15 cellular contexts compared by ENCODE assay signal in genomic region chr6:158626360-158627167, GRCh38. TPM values are rescaled to one million over a fixed set of nuclear protein-coding genes. Genes with fewer than 3 reads are reported as not detected.
DNase-seq lines count a peak whose midpoint lies in the region; ATAC-seq and TF ChIP-seq lines count a peak whose summit lies in the region.
"Had no signal": no experiment of that assay in that cellular context is flagged by ENCODE, and none has a peak within 500 bp of the region (broad histone marks: within the 10 kb centered on the region; RNA-seq: fewer than 3 reads in every experiment).

No MANE protein-coding gene starts in this region.

- H3K4me1 Mint-ChIP-seq in CD4-positive, alpha-beta T cell (ENCODE audit: low read depth): peaks cover 15% of the 10 kb centered on the region
- peaks cover 7% of the 10 kb centered on the region for H3K4me1 Mint-ChIP-seq in activated naive CD8-positive, alpha-beta T cell treated with anti-CD3 and anti-CD28 coated beads, Interleukin-2, amount 50 U/mL, for 24 hours
- H3K4me1 Mint-ChIP-seq in natural killer cell: peaks cover 42 to 47% of the 10 kb centered on the region in 2 donors

- DNase-seq in CD4-positive, alpha-beta T cell: no peak
- peak; percentile 23 for DNase-seq in H7
- no peak for DNase-seq in activated naive CD8-positive, alpha-beta T cell treated with anti-CD3 and anti-CD28 coated beads, Interleukin-2, amount 50 U/mL, for 24 hours
- no peak for DNase-seq in natural killer cell
- no peak for DNase-seq in DMS53 treated with DMSO at 0.1 percent for 48 hours (lab: John Stamatoyannopoulos, UW; ENCODE audit: unreplicated experiment)
- DNase-seq in spleen: no peak
- DNase-seq: EL, KBM-7, mucosa of descending colon, NCI-H1105, psoas muscle, upper lobe of left lung had no signal

- H3K27me3 Mint-ChIP-seq in CD4-positive, alpha-beta T cell: no peaks in the 10 kb centered on the region
- H3K27me3 Mint-ChIP-seq in activated naive CD8-positive, alpha-beta T cell treated with anti-CD3 and anti-CD28 coated beads, Interleukin-2, amount 50 U/mL, for 24 hours: no peaks in the 10 kb centered on the region
- no peaks in the 10 kb centered on the region for H3K27me3 Mint-ChIP-seq in natural killer cell (ENCODE audit: low read depth in 2 of 2)

- H3K4me1 ChIP-seq in spleen: peaks cover 0 to 20% (median 10%) of the 10 kb centered on the region in 6 donors

- POLR2A ChIA-PET in CD4-positive, alpha-beta T cell (lab: Charles Lee): no interaction called here

- H3K36me3 Mint-ChIP-seq in CD4-positive, alpha-beta T cell (ENCODE audit: low read depth): peaks cover 83% of the 10 kb centered on the region
- peaks cover 47% of the 10 kb centered on the region for H3K36me3 Mint-ChIP-seq in activated naive CD8-positive, alpha-beta T cell treated with anti-CD3 and anti-CD28 coated beads, Interleukin-2, amount 50 U/mL, for 24 hours (ENCODE audit: low read depth)
- H3K36me3 Mint-ChIP-seq in natural killer cell: peaks cover 20% of the 10 kb centered on the region

- intact Hi-C loops in CD4-positive, alpha-beta T cell (cut with DNase I, micrococcal nuclease): no loop called here
- intact Hi-C loops in natural killer cell (cut with micrococcal nuclease) (no loop called here), spleen (cut with DNase I; ENCODE audit: low total_unique reads) (no loop called here)

- H3K9me3 Mint-ChIP-seq in CD4-positive, alpha-beta T cell: no peaks in the 10 kb centered on the region
- no peaks in the 10 kb centered on the region for H3K9me3 Mint-ChIP-seq in activated naive CD8-positive, alpha-beta T cell treated with anti-CD3 and anti-CD28 coated beads, Interleukin-2, amount 50 U/mL, for 24 hours
- peaks cover 4 to 6% of the 10 kb centered on the region in 2 donors for H3K9me3 Mint-ChIP-seq in natural killer cell

- H3K4me3 ChIP-seq in H7 (ENCODE audit: insufficient read depth, low read depth, low read length): no peak overlapping the region
- no peak overlapping the region for H3K4me3 ChIP-seq in spleen
- H3K4me3 ChIP-seq: BLaER1 treated with 17β-estradiol and CSF1 and Interleukin-3, amounts not matched to agents 10 nM and 100 nM; mucosa of descending colon; psoas muscle; SK-N-MC; upper lobe of left lung had no signal

- CTCF ChIA-PET in CD4-positive, alpha-beta T cell (lab: Charles Lee): interaction anchor here (1.3 to 5.5 kb wide), 2 partner anchors 34 to 64 kb away, joined by 3 to 21 read pairs; no protein-coding TSS in a partner anchor

- H3K27ac Mint-ChIP-seq in CD4-positive, alpha-beta T cell: peak overlapping the region; percentile 19
- peak overlapping the region; percentile 10 for H3K27ac Mint-ChIP-seq in activated naive CD8-positive, alpha-beta T cell treated with anti-CD3 and anti-CD28 coated beads, Interleukin-2, amount 50 U/mL, for 24 hours
- H3K27ac Mint-ChIP-seq in natural killer cell: peak overlapping the region; percentile 82 to 90

- H3K9me3 ChIP-seq in CD4-positive, alpha-beta T cell (ENCODE audit: control insufficient read depth, low read length): no peaks in the 10 kb centered on the region
- no peaks in the 10 kb centered on the region for H3K9me3 ChIP-seq in spleen
- H3K9me3 ChIP-seq: BLaER1 treated with 17β-estradiol and CSF1 and Interleukin-3, amounts not matched to agents 10 nM and 100 nM; mucosa of descending colon; psoas muscle; upper lobe of left lung had no signal

- no peak for TF ChIP-seq CTCF in CD4-positive, alpha-beta T cell (IDR thresholded peaks at IDR 0.05)
- TF ChIP-seq CTCF in natural killer cell (IDR thresholded peaks at IDR 0.05) (no peak), spleen (IDR thresholded peaks at IDR 0.05 in 8 of 11, conservative IDR thresholded peaks at IDR 0.05 in 3 of 11) (no peak)

- WGBS in spleen, 5 donors: 89 to 93% (median 92%) methylated on average over 6 of the region's 6 CpGs

- H3K4me3 Mint-ChIP-seq in CD4-positive, alpha-beta T cell: no peak overlapping the region
- H3K4me3 Mint-ChIP-seq in activated naive CD8-positive, alpha-beta T cell treated with anti-CD3 and anti-CD28 coated beads, Interleukin-2, amount 50 U/mL, for 24 hours: no peak overlapping the region
- no peak overlapping the region for H3K4me3 Mint-ChIP-seq in natural killer cell

- no peak for TF ChIP-seq POLR2A in spleen (IDR thresholded peaks at IDR 0.05)

- H3K36me3 ChIP-seq in H7 (replicated peaks; ENCODE audit: control insufficient read depth, insufficient read depth, low read length): peaks cover 17% of the 10 kb centered on the region
- H3K36me3 ChIP-seq in spleen: peaks cover 0 to 100% (median 47%) of the 10 kb centered on the region in 6 donors

- no peak for ATAC-seq in CD4-positive, alpha-beta T cell (ENCODE audit: poor library complexity)
- ATAC-seq in activated naive CD8-positive, alpha-beta T cell treated with anti-CD3 and anti-CD28 coated beads, Interleukin-2, amount 50 U/mL, for 24 hours: peak; percentile 11
- ATAC-seq in natural killer cell: peak; percentile 44 to 52 (median 50)
- ATAC-seq in SK-N-SH treated with all-trans-retinoic acid at 6 μM for 48 hours: no peak
- ATAC-seq: mucosa of descending colon, psoas muscle had no signal

- no peaks in the 10 kb centered on the region for H3K27me3 ChIP-seq in CD4-positive, alpha-beta T cell (ENCODE audit: control insufficient read depth, insufficient read depth, low read length)
- H3K27me3 ChIP-seq in H7 (ENCODE audit: control insufficient read depth, insufficient read depth, low read length) (no peaks in the 10 kb centered on the region), spleen (replicated peaks in 1 of 7) (no peaks in the 10 kb centered on the region)
- H3K27me3 ChIP-seq: BLaER1 treated with 17β-estradiol and CSF1 and Interleukin-3, amounts not matched to agents 10 nM and 100 nM; upper lobe of left lung had no signal

- no peak overlapping the region for H3K27ac ChIP-seq in CD4-positive, alpha-beta T cell (ENCODE audit: low read depth, low read length)
- peak overlapping the region in 1 of 8 donors; percentile 59 for H3K27ac ChIP-seq in spleen
- H3K27ac ChIP-seq: BLaER1 treated with 17β-estradiol and CSF1 and Interleukin-3, amounts not matched to agents 10 nM and 100 nM; psoas muscle; SK-N-MC; upper lobe of left lung had no signal

TF ChIP-seq in SK-N-SH treated with all-trans-retinoic acid at 6 μM for 48 hours, 23 proteins besides CTCF, POLR2A, EP300 and RAD21:
- TF ChIP-seq ZC3H10 (CRISPR knock-in tag; IDR thresholded peaks at IDR 0.05): no peak
- TF ChIP-seq PPARA (CRISPR knock-in tag; IDR thresholded peaks at IDR 0.05; ENCODE audit: borderline replicate concordance): no peak
- TF ChIP-seq TCF4 (CRISPR knock-in tag; IDR thresholded peaks at IDR 0.05; ENCODE audit: borderline replicate concordance): no peak
- TF ChIP-seq ESRRG (CRISPR knock-in tag; IDR thresholded peaks at IDR 0.05): no peak
- TF ChIP-seq ZNF70 (CRISPR knock-in tag; IDR thresholded peaks at IDR 0.05): no peak
- no peak for TF ChIP-seq ZNF565 (CRISPR knock-in tag; conservative IDR thresholded peaks at IDR 0.05; ENCODE audit: low read depth)
- no peak for TF ChIP-seq TOX (CRISPR knock-in tag; IDR thresholded peaks at IDR 0.05; ENCODE audit: borderline replicate concordance)
- no peak for TF ChIP-seq ISL1 (CRISPR knock-in tag; IDR thresholded peaks at IDR 0.05)
- no peak for TF ChIP-seq CREB5 (CRISPR knock-in tag; IDR thresholded peaks at IDR 0.05; ENCODE audit: low read depth)

RNA-seq across cellular contexts. Expression of gene DYNLT1, which starts 18.0 kb away (rescaled TPM):
- total RNA-seq in CD4-positive, alpha-beta T cell: 100 to 1,000 TPM; 170 to 182 TPM
- total RNA-seq in H7 (2014; rRNA removed; shearing (Covaris generic)): 59.9 and 67.6 TPM in 2 replicates
- total RNA-seq in natural killer cell: 100 to 1,000 TPM in 1 of 3 donors, 10 to 100 TPM in 2; 85.7 to 106 (median 86.8) TPM
- 10 to 100 TPM; 61.3 to 91.3 (median 71.3) TPM for total RNA-seq in spleen
- 100 to 1,000 TPM in 2 of 3 donors, 10 to 100 TPM in 1; 81.8 to 131 (median 126) TPM for polyA plus RNA-seq in spleen

RNA-seq across cellular contexts. Expression of gene SYTL3, which starts 23.3 kb away (rescaled TPM):
- 10 to 100 TPM; 41.2 to 42.7 TPM for total RNA-seq in CD4-positive, alpha-beta T cell
- total RNA-seq in H7 (2014; rRNA removed; shearing (Covaris generic)): 0.74 and 1.2 TPM in 2 replicates
- total RNA-seq in natural killer cell: 100 to 1,000 TPM in 1 of 3 donors, 10 to 100 TPM in 2; 84.1 to 143 (median 89.0) TPM
- total RNA-seq in spleen: 10 to 100 TPM; 13.2 to 48.3 (median 19.5) TPM
- polyA plus RNA-seq in spleen: 1 to 10 TPM; 5.9 to 8.5 (median 6.4) TPM

Comparison
In these comparisons a context has a peak if more than half of its experiments do, and no peak if none do; other contexts are left out.
1. ATAC-seq: peak in activated naive CD8-positive, alpha-beta T cell treated with anti-CD3 and anti-CD28 coated beads, Interleukin-2, amount 50 U/mL, for 24 hours (single experiment) and natural killer cell (3 of 3); none in CD4-positive, alpha-beta T cell (single experiment) and SK-N-SH treated with all-trans-retinoic acid at 6 μM for 48 hours (single experiment).
2. H3K27ac Mint-ChIP-seq: peak in every context shown above with its lines; median percentile 86 in natural killer cell; 19 in CD4-positive, alpha-beta T cell; 10 in activated naive CD8-positive, alpha-beta T cell treated with anti-CD3 and anti-CD28 coated beads, Interleukin-2, amount 50 U/mL, for 24 hours.